ENCODE assay signal across 29 cellular contexts in the genomic region with DNA sequence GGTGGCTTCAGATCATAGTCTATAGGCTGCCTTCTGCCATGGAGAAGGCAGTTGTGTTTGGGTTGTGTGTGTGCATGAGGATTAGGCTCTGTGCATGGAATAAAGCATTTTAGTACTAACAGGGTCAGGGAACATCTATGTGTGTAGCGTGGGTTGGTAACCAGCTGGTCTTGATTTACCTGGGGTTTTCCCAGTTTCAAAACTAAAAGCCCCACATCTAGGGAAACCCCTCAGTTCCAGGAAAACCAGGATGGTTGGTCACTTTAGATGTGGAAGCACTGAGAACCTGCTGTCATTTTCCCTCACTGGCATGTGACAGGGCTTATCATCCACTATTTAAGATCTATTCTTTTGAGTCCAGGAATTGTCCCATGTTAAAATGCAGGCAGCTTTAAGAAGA.
"Had no signal": no experiment of that assay in that cellular context is flagged by ENCODE, and none has a peak within 500 bp of the region (broad histone marks: within the 10 kb centered on the region; RNA-seq: fewer than 3 reads in every experiment).

No MANE protein-coding gene starts in this region.

- DNase-seq: activated CD4-positive, alpha-beta memory T cell treated with anti-CD3 and anti-CD28 coated beads, Interleukin-2, amount 10 ng/mL, durations not matched to agents 7 days and 5 days; activated CD4-positive, alpha-beta T cell treated with anti-CD3 and anti-CD28 coated beads for 1 hour; activated CD4-positive, alpha-beta T cell treated with anti-CD3 and anti-CD28 coated beads, Interleukin-2, amount 10 ng/mL, durations not matched to agents 7 days and 5 days; activated T-cell treated with anti-CD3 and anti-CD28 coated beads, Interleukin-2, amount 50 U/mL, for 4 hours; central memory CD4-positive, alpha-beta T cell; left lung; lower lobe of right lung; mesenchymal stem cell; ovary; retina; stimulated activated CD4-positive, alpha-beta T cell treated with anti-CD3 and anti-CD28 coated beads, Interleukin-4, amount 100 ng/mL, for 4 hours; stimulated activated CD8-positive, alpha-beta memory T cell treated with anti-CD3 and anti-CD28 coated beads, Interleukin-4, amount 100 ng/mL, for 48 hours; stomach; T-helper 9 cell; thyroid gland; upper lobe of left lung had no signal

- H3K4me3 ChIP-seq: breast epithelium, left lung, lower lobe of right lung, ovary, skin epidermis, stomach, thyroid gland, upper lobe of left lung, vagina had no signal

- H3K27me3 ChIP-seq: breast epithelium, left lung, neutrophil, ovary, stomach, thyroid gland, upper lobe of left lung, vagina had no signal

- H3K36me3 ChIP-seq: breast epithelium, left lung, lower lobe of right lung, neutrophil, ovary, stomach, thyroid gland, upper lobe of left lung, vagina had no signal

- FAIRE-seq: endothelial cell of umbilical vein, islet of Langerhans had no signal

- ATAC-seq: activated naive CD4-positive, alpha-beta T cell treated with anti-CD3 and anti-CD28 coated beads, Interleukin-2, amount 50 U/mL, for 72 hours; activated T-cell treated with anti-CD3 and anti-CD28 coated beads, Interleukin-2, amount 50 U/mL, for 4 hours; left lung; lower lobe of right lung; sciatic nerve; stimulated activated memory B cell treated with anti-CD40 and anti-IgM and Interleukin-4, amounts not matched to agents 10 μg/mL and 1 μg/mL and 100 μg/mL, for 72 hours had no signal

- H3K27me3 Mint-ChIP-seq: activated CD4-positive, alpha-beta memory T cell treated with anti-CD3 and anti-CD28 coated beads, Interleukin-2, amount 10 ng/mL, durations not matched to agents 7 days and 5 days; activated CD4-positive, alpha-beta T cell treated with anti-CD3 and anti-CD28 coated beads, Interleukin-2, amount 10 ng/mL, durations not matched to agents 7 days and 5 days; stimulated activated memory B cell treated with anti-CD40 and anti-IgM and Interleukin-4, amounts not matched to agents 10 μg/mL and 1 μg/mL and 100 μg/mL, for 72 hours had no signal

- H3K4me3 Mint-ChIP-seq: activated CD4-positive, alpha-beta memory T cell treated with anti-CD3 and anti-CD28 coated beads, Interleukin-2, amount 10 ng/mL, durations not matched to agents 7 days and 5 days; activated CD4-positive, alpha-beta T cell treated with anti-CD3 and anti-CD28 coated beads, Interleukin-2, amount 10 ng/mL, durations not matched to agents 7 days and 5 days; activated T-cell treated with anti-CD3 and anti-CD28 coated beads, Interleukin-2, amount 50 U/mL, for 4 hours; nephron; stimulated activated memory B cell treated with anti-CD40 and anti-IgM and Interleukin-4, amounts not matched to agents 10 μg/mL and 1 μg/mL and 100 μg/mL, for 72 hours; T-helper 1 cell treated with Interleukin-12 subunit alpha and Interleukin-12 subunit beta and Interleukin-4 antibody, amounts not matched to agents 30 μg/mL and 1 μg/mL, for 36 hours had no signal

- H3K4me1 Mint-ChIP-seq: activated CD4-positive, alpha-beta memory T cell treated with anti-CD3 and anti-CD28 coated beads, Interleukin-2, amount 10 ng/mL, durations not matched to agents 7 days and 5 days; activated CD4-positive, alpha-beta T cell treated with anti-CD3 and anti-CD28 coated beads, Interleukin-2, amount 10 ng/mL, durations not matched to agents 7 days and 5 days; stimulated activated memory B cell treated with anti-CD40 and anti-IgM and Interleukin-4, amounts not matched to agents 10 μg/mL and 1 μg/mL and 100 μg/mL, for 72 hours had no signal

- H3K9me3 Mint-ChIP-seq: activated CD4-positive, alpha-beta memory T cell treated with anti-CD3 and anti-CD28 coated beads, Interleukin-2, amount 10 ng/mL, durations not matched to agents 7 days and 5 days; activated CD4-positive, alpha-beta T cell treated with anti-CD3 and anti-CD28 coated beads, Interleukin-2, amount 10 ng/mL, durations not matched to agents 7 days and 5 days; activated naive CD4-positive, alpha-beta T cell treated with anti-CD3 and anti-CD28 coated beads, Interleukin-2, amount 50 U/mL, for 72 hours; activated T-cell treated with anti-CD3 and anti-CD28 coated beads, Interleukin-2, amount 50 U/mL, for 4 hours; activated T-helper 2 cell treated with anti-CD3 and anti-CD28 coated beads, Interferon-gamma antibody, Interleukin-2, Interleukin-4, amounts not matched to agents 10 μg/mL and 5 μg/mL and 100 μg/mL, durations not matched to agents 14 hours and 24 hours and 36 hours; nephron; stimulated activated memory B cell treated with anti-CD40 and anti-IgM and Interleukin-4, amounts not matched to agents 10 μg/mL and 1 μg/mL and 100 μg/mL, for 72 hours; T-helper 1 cell treated with Interleukin-12 subunit alpha and Interleukin-12 subunit beta and Interleukin-4 antibody, amounts not matched to agents 30 μg/mL and 1 μg/mL, for 36 hours had no signal

- H3K9me3 ChIP-seq: breast epithelium, left lung, lower lobe of right lung, neutrophil, ovary, stomach, thyroid gland, upper lobe of left lung, vagina had no signal

- H3K4me1 ChIP-seq: breast epithelium, left lung, lower lobe of right lung, stomach, thyroid gland, upper lobe of left lung, vagina had no signal

- H3K27ac Mint-ChIP-seq: activated CD4-positive, alpha-beta memory T cell treated with anti-CD3 and anti-CD28 coated beads, Interleukin-2, amount 10 ng/mL, durations not matched to agents 7 days and 5 days; activated CD4-positive, alpha-beta T cell treated with anti-CD3 and anti-CD28 coated beads, Interleukin-2, amount 10 ng/mL, durations not matched to agents 7 days and 5 days; activated naive CD4-positive, alpha-beta T cell treated with anti-CD3 and anti-CD28 coated beads, Interleukin-2, amount 50 U/mL, for 72 hours; activated T-helper 2 cell treated with anti-CD3 and anti-CD28 coated beads, Interferon-gamma antibody, Interleukin-2, Interleukin-4, amounts not matched to agents 10 μg/mL and 5 μg/mL and 100 μg/mL, durations not matched to agents 14 hours and 24 hours and 36 hours; progenitor cell of endocrine pancreas; stimulated activated memory B cell treated with anti-CD40 and anti-IgM and Interleukin-4, amounts not matched to agents 10 μg/mL and 1 μg/mL and 100 μg/mL, for 72 hours; T-helper 1 cell treated with Interleukin-12 subunit alpha and Interleukin-12 subunit beta and Interleukin-4 antibody, amounts not matched to agents 30 μg/mL and 1 μg/mL, for 36 hours had no signal

- H3K27ac ChIP-seq: breast epithelium, left lung, lower lobe of right lung, neutrophil, ovary, skin epidermis, stomach, thyroid gland, upper lobe of left lung, vagina had no signal
